In the genomic region with DNA sequence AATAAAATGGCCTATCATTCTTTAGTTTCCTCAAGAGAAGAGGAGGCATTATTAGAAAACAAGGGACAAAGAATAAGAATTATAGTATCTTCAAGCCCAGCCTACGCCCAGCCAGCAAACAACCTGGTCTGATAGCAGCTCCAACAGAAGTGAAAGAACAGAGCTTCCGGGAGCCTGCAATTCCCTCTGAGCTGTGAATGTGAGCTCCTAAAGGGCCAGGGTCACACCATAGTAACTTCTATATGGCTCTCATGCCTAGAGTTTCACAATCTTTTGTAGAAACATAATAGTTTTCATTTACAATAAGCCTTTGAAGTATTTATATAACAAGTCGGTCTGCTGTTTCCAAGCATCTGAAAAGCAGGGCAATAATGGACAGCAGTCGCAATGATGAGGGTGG, we compare ENCODE assay signal across 27 cellular contexts.
DNase-seq lines count a peak whose midpoint lies in the region; ATAC-seq and TF ChIP-seq lines count a peak whose summit lies in the region.
"Had no signal": no experiment of that assay in that cellular context is flagged by ENCODE, and none has a peak within 500 bp of the region (broad histone marks: within the 10 kb centered on the region; RNA-seq: fewer than 3 reads in every experiment).

No MANE protein-coding gene starts in this region.

- ATAC-seq in GM23338 (peak; percentile 26; the same call in 1 of the 3 replicates), left colon (peak; percentile 95)
- ATAC-seq: activated CD4-positive, CD25-positive, alpha-beta regulatory T cell treated with anti-CD3 and anti-CD28 coated beads, Interleukin-2, amount 50 U/mL, for 24 hours; activated CD8-positive, alpha-beta memory T cell treated with anti-CD3 and anti-CD28 coated beads, Interleukin-2, amount 10 ng/mL, durations not matched to agents 7 days and 5 days; activated naive CD8-positive, alpha-beta T cell treated with anti-CD3 and anti-CD28 coated beads, Interleukin-2, amount 50 U/mL, for 24 hours; activated T-cell treated with anti-CD3 and anti-CD28 coated beads, Interleukin-2, amount 50 U/mL, for 72 hours; psoas muscle; T-helper 17 cell had no signal

- no peaks in the 10 kb centered on the region for H3K27me3 ChIP-seq in GM23338 (ENCODE audit: insufficient read depth)
- H3K27me3 ChIP-seq: vagina had no signal

- no peak overlapping the region for H3K4me3 ChIP-seq in GM23338
- H3K4me3 ChIP-seq: psoas muscle, vagina had no signal

- peaks cover 29% of the 10 kb centered on the region for H3K4me1 Mint-ChIP-seq in GM23338
- H3K4me1 Mint-ChIP-seq: activated CD8-positive, alpha-beta memory T cell treated with anti-CD3 and anti-CD28 coated beads, Interleukin-2, amount 10 ng/mL, durations not matched to agents 7 days and 5 days; activated naive CD8-positive, alpha-beta T cell treated with anti-CD3 and anti-CD28 coated beads, Interleukin-2, amount 50 U/mL, for 24 hours; T-helper 17 cell had no signal

- no peaks in the 10 kb centered on the region for H3K9me2 ChIP-seq in GM23338 (ENCODE audit: insufficient read depth)
- H3K9me2 ChIP-seq: SK-N-SH had no signal

- TF ChIP-seq CTCF in GM23338 (conservative IDR thresholded peaks at IDR 0.05; ENCODE audit: low read depth in 2 of 2) = no peak

- intact Hi-C loops in left colon (cut with DNase I, micrococcal nuclease) = no loop called here

- no peaks in the 10 kb centered on the region for H3K27me3 Mint-ChIP-seq in GM23338 (ENCODE audit: insufficient read depth, low read depth, poor library complexity)
- H3K27me3 Mint-ChIP-seq: activated CD8-positive, alpha-beta memory T cell treated with anti-CD3 and anti-CD28 coated beads, Interleukin-2, amount 10 ng/mL, durations not matched to agents 7 days and 5 days; activated naive CD8-positive, alpha-beta T cell treated with anti-CD3 and anti-CD28 coated beads, Interleukin-2, amount 50 U/mL, for 24 hours; memory B cell; T-helper 17 cell had no signal

- peaks cover 29% of the 10 kb centered on the region for H3K4me1 ChIP-seq in GM23338 (ENCODE audit: insufficient read depth)
- H3K4me1 ChIP-seq: psoas muscle, vagina had no signal

- no peaks in the 10 kb centered on the region for H4K20me1 ChIP-seq in GM23338 (replicated peaks; ENCODE audit: insufficient read depth)

- H2AFZ ChIP-seq in GM23338 = no peak overlapping the region

- no peak overlapping the region for H3K4me2 ChIP-seq in GM23338
- H3K4me2 ChIP-seq: SK-N-SH had no signal

- H3K9me3 Mint-ChIP-seq in GM23338 = no peaks in the 10 kb centered on the region
- H3K9me3 Mint-ChIP-seq: activated naive CD8-positive, alpha-beta T cell treated with anti-CD3 and anti-CD28 coated beads, Interleukin-2, amount 50 U/mL, for 24 hours; activated T-cell treated with anti-CD3 and anti-CD28 coated beads, Interleukin-2, amount 50 U/mL, for 72 hours; HFFc6; memory B cell had no signal

- DNase-seq in GM23338 (ENCODE audit: low spot score) (no peak), left colon (peak in 1 of 2 donors; percentile 39), pons (ENCODE audit: low spot score) (peak; percentile 74), SHP77 (lab: John Stamatoyannopoulos, UW) (no peak), D341Med (ENCODE audit: low spot score) (no peak), SW 1271 (lab: John Stamatoyannopoulos, UW) (no peak), COLO829 (ENCODE audit: low spot score) (no peak)
- DNase-seq: activated CD4-positive, alpha-beta T cell treated with anti-CD3 and anti-CD28 coated beads, Interleukin-2, amount 50 U/mL, for 4 hours; activated CD8-positive, alpha-beta memory T cell treated with anti-CD3 and anti-CD28 coated beads, Interleukin-2, amount 10 ng/mL, durations not matched to agents 7 days and 5 days; activated naive CD4-positive, alpha-beta T cell; activated naive CD8-positive, alpha-beta T cell treated with anti-CD3 and anti-CD28 coated beads, Interleukin-2, amount 50 U/mL, for 24 hours; activated T-cell treated with anti-CD3 and anti-CD28 coated beads, Interleukin-2, amount 50 U/mL, for 72 hours; GOT3; HFFc6; KG1; left cardiac atrium; NCI-H1105; NCI-H187; psoas muscle; SK-N-SH; stimulated activated naive CD4-positive, alpha-beta T cell; T-helper 17 cell had no signal

- H3K36me3 Mint-ChIP-seq in GM23338 (ENCODE audit: low read depth) = peaks cover 9% of the 10 kb centered on the region; the same call in 1 of the 3 replicates
- H3K36me3 Mint-ChIP-seq: activated CD8-positive, alpha-beta memory T cell treated with anti-CD3 and anti-CD28 coated beads, Interleukin-2, amount 10 ng/mL, durations not matched to agents 7 days and 5 days had no signal

- H3K27ac ChIP-seq in GM23338 (ENCODE audit: low read depth) (no peak overlapping the region), angular gyrus (ENCODE audit: low read depth, low read length) (peak overlapping the region; percentile 88)
- H3K27ac ChIP-seq: psoas muscle, RWPE1, vagina had no signal

- no peak overlapping the region for H3K27ac Mint-ChIP-seq in GM23338
- H3K27ac Mint-ChIP-seq: activated CD8-positive, alpha-beta memory T cell treated with anti-CD3 and anti-CD28 coated beads, Interleukin-2, amount 10 ng/mL, durations not matched to agents 7 days and 5 days; activated naive CD8-positive, alpha-beta T cell treated with anti-CD3 and anti-CD28 coated beads, Interleukin-2, amount 50 U/mL, for 24 hours; activated T-cell treated with anti-CD3 and anti-CD28 coated beads, Interleukin-2, amount 50 U/mL, for 72 hours; HFFc6; memory B cell; T-helper 17 cell had no signal

- H3F3A ChIP-seq in GM23338 (replicated peaks; ENCODE audit: low read depth) = no peaks in the 10 kb centered on the region

- H3K36me3 ChIP-seq in GM23338 (ENCODE audit: insufficient read depth) = no peaks in the 10 kb centered on the region
- H3K36me3 ChIP-seq: vagina had no signal

- H3K79me2 ChIP-seq in GM23338 (replicated peaks; ENCODE audit: insufficient read depth) = no peaks in the 10 kb centered on the region

- no peak overlapping the region for H3K4me3 Mint-ChIP-seq in GM23338
- H3K4me3 Mint-ChIP-seq: activated CD8-positive, alpha-beta memory T cell treated with anti-CD3 and anti-CD28 coated beads, Interleukin-2, amount 10 ng/mL, durations not matched to agents 7 days and 5 days; activated naive CD8-positive, alpha-beta T cell treated with anti-CD3 and anti-CD28 coated beads, Interleukin-2, amount 50 U/mL, for 24 hours; activated T-cell treated with anti-CD3 and anti-CD28 coated beads, Interleukin-2, amount 50 U/mL, for 72 hours; HFFc6; memory B cell; T-helper 17 cell had no signal

TF ChIP-seq in GM23338, 12 proteins besides CTCF, POLR2A, EP300 and RAD21 (continues in another document):
- TF ChIP-seq EZH2phosphoT487 (IDR thresholded peaks at IDR 0.05; ENCODE audit: unreplicated experiment) = no peak
- TF ChIP-seq CREB1 (CRISPR knock-in tag; IDR thresholded peaks at IDR 0.05; ENCODE audit: low read depth) = no peak
- no peak for TF ChIP-seq POLR2AphosphoS5 (IDR thresholded peaks at IDR 0.05; ENCODE audit: low read depth)
- TF ChIP-seq ZNF114 (CRISPR knock-in tag; IDR thresholded peaks at IDR 0.05) = no peak
- no peak for TF ChIP-seq ETS1 (IDR thresholded peaks at IDR 0.05)
- TF ChIP-seq STAT1 (IDR thresholded peaks at IDR 0.05; ENCODE audit: unreplicated experiment) = no peak
